ENCODE assay signal across 1 cellular context in the genomic region with DNA sequence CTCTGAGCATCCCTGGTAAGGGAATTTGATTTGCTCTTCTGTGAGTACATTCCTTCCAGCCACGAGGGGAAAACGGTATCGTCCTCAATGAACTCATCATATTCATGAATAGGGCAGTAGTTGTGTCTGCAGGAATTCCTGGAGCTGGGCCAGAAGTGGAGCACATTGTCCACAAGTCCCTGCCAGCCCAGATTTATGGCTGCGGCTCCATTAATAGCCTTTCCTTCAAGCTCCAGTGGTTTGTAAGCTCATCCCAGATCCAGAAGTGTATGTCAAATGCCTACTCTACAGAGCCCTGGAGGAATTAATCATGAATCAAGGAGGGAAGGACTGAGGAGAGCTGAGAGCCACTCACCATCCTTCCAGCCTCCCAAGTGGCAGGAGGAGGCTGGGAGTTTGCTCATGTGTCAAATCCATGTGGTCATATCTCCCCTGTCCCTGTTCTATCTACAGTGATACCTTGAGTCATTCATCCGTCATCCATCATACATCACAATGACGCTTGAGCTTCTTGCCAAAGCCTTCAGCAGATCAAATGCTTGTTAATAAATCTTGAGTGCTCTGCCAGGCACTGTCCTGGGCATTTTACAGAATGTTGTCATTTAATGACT.
A peak's percentile ranks its signal among the peaks of the same experiment; 100 is the strongest.
TF ChIP-seq lines count a peak whose summit lies in the region.

No MANE protein-coding gene starts in this region.

TF ChIP-seq in Ishikawa, 13 proteins besides CTCF, POLR2A, EP300 and RAD21 (continued from another document):
- TF ChIP-seq USF1 (IDR thresholded peaks at IDR 0.05) (no peak), NFIC (IDR thresholded peaks at IDR 0.05) (peak; percentile 93), CREB1 (IDR thresholded peaks at IDR 0.05; ENCODE audit: low read depth) (no peak), TEAD4 (IDR thresholded peaks at IDR 0.05) (peak; percentile 82), TCF12 (IDR thresholded peaks at IDR 0.05; ENCODE audit: low read depth) (peak; percentile 79)
TF ChIP-seq in Ishikawa: peak in this region for 4.
